Comparison of ENCODE assay signal across 7 cellular contexts in the genomic region with DNA sequence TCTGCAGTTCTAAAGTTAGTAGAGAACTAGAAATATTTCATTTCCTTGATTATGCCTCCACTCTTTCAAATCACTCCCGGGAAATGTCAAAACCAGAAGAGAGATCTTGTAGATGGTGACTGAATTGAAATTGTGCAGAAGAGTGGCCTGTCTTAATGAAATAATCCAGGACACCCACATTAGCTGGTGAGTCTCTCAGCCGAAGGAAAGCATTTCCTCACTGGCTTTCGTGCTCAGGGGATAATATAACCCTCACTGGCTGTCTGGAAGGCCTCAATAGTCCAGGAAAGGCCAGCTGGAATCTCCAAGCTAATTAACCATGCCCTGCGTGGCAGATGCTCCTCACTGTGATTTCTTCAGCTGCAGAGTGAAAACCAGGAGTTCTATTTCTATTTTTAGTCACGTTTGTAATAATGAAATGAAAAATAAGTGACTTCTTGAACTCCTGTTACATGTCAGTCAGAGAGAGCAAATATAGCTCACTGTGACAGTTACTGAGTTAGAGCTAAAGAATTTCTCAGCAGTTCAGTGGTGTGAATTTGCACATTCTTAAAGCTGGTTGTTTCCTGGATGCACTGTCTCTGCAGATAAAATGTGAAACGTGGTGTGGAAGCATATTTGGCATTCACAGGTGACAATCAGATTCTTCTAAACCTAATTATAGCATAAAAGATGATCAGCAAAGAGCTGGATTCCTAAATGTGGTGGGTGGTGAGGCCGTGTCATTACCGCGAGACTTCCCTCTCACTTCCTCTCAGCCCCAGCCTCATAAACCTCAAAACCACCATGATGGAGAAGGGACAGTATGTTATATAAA.
DNase-seq lines count a peak whose midpoint lies in the region; ATAC-seq and TF ChIP-seq lines count a peak whose summit lies in the region.

No MANE protein-coding gene starts in this region.

- no peak overlapping the region for H3K4me3 Mint-ChIP-seq in progenitor cell of endocrine pancreas (ENCODE audit: low read depth)

- H3K27ac Mint-ChIP-seq in progenitor cell of endocrine pancreas: no peak overlapping the region

- H3K4me1 ChIP-seq in Loucy (ENCODE audit: insufficient read depth, low read length, poor library complexity, severe bottlenecking): peaks cover 10% of the 10 kb centered on the region

- H3K36me3 ChIP-seq in Loucy (ENCODE audit: insufficient read depth, low read length): no peaks in the 10 kb centered on the region

- H3K9ac ChIP-seq in Loucy (ENCODE audit: low read depth, low read length, poor library complexity, severe bottlenecking): no peak overlapping the region

- H3K4me3 ChIP-seq in Loucy (ENCODE audit: low read length, poor library complexity, severe bottlenecking): peak overlapping the region; percentile 2
- H3K4me3 ChIP-seq in dorsolateral prefrontal cortex: no peak overlapping the region

- H3K9me3 ChIP-seq in Loucy (ENCODE audit: insufficient read depth, low read depth, low read length): no peaks in the 10 kb centered on the region

- H3K36me3 Mint-ChIP-seq in progenitor cell of endocrine pancreas (ENCODE audit: insufficient read depth): no peaks in the 10 kb centered on the region

- no peaks in the 10 kb centered on the region for H3K27me3 ChIP-seq in Loucy (ENCODE audit: insufficient read depth, low read length, poor library complexity, severe bottlenecking)
- no peaks in the 10 kb centered on the region for H3K27me3 ChIP-seq in dorsolateral prefrontal cortex

- intact Hi-C loops in dorsolateral prefrontal cortex (cut with DNase I): no loop called here

- no peaks in the 10 kb centered on the region for H3F3A ChIP-seq in Loucy (ENCODE audit: low read depth)

- peak overlapping the region; percentile 48 for H3K4me2 ChIP-seq in Loucy (ENCODE audit: low read depth, low read length, poor library complexity, severe bottlenecking)

- H3K9me2 ChIP-seq in Loucy (replicated peaks; ENCODE audit: low read depth, low read length): no peaks in the 10 kb centered on the region

- H3K27me3 Mint-ChIP-seq in progenitor cell of endocrine pancreas: peaks cover 7% of the 10 kb centered on the region

- DNase-seq in dorsolateral prefrontal cortex (peak in 2 of 10 donors; percentile 21 to 72), NCI-H2107 (lab: John Stamatoyannopoulos, UW) (no peak), foreskin melanocyte (no peak), progenitor cell of endocrine pancreas (ENCODE audit: low spot score, unreplicated experiment) (no peak)

- H3K79me2 ChIP-seq in Loucy (ENCODE audit: insufficient read depth, low read length): no peaks in the 10 kb centered on the region

- no peaks in the 10 kb centered on the region for H3K9me3 Mint-ChIP-seq in progenitor cell of endocrine pancreas (ENCODE audit: low read depth)

- H4K20me1 ChIP-seq in Loucy (ENCODE audit: insufficient read depth, low read length, poor library complexity, severe bottlenecking): no peaks in the 10 kb centered on the region

- no peaks in the 10 kb centered on the region for H3K4me1 Mint-ChIP-seq in progenitor cell of endocrine pancreas (ENCODE audit: low read depth)

- no peak for TF ChIP-seq CTCF in Loucy (conservative IDR thresholded peaks at IDR 0.05; ENCODE audit: low read length)
- TF ChIP-seq CTCF in dorsolateral prefrontal cortex (IDR thresholded peaks at IDR 0.05 in 54 of 56, conservative IDR thresholded peaks at IDR 0.05 in 2 of 56; ENCODE audit: low read depth in 1 of 56, partially characterized antibody in 56 of 56): no peak
- TF ChIP-seq CTCF in progenitor cell of endocrine pancreas (IDR thresholded peaks at IDR 0.05; ENCODE audit: unreplicated experiment): no peak

- no peak overlapping the region for H2AFZ ChIP-seq in Loucy (ENCODE audit: low read length)

- H3K27ac ChIP-seq in dorsolateral prefrontal cortex: peak overlapping the region in 33 of 59 donors; percentile 3 to 80 (median 39)

- ATAC-seq in GM18520 (IDR thresholded peaks at IDR 0.05; ENCODE audit: unreplicated experiment) (peak; percentile 79), GM21717 (IDR thresholded peaks at IDR 0.05; ENCODE audit: unreplicated experiment) (peak; percentile 95)
